ENCODE assay signal across 12 cellular contexts in genomic region chr19:15556634-15557181, GRCh38. TPM values are rescaled to one million over a fixed set of nuclear protein-coding genes. Genes with fewer than 3 reads are reported as not detected.
DNase-seq lines count a peak whose midpoint lies in the region; ATAC-seq and TF ChIP-seq lines count a peak whose summit lies in the region.
"Had no signal": no experiment of that assay in that cellular context is flagged by ENCODE, and none has a peak within 500 bp of the region (broad histone marks: within the 10 kb centered on the region; RNA-seq: fewer than 3 reads in every experiment).

No MANE protein-coding gene starts in this region.

- no peaks in the 10 kb centered on the region for H3K36me3 ChIP-seq in BLaER1
- H3K36me3 ChIP-seq: colonic mucosa, gastrocnemius medialis, sigmoid colon had no signal

- H3K9ac ChIP-seq in BLaER1: no peak overlapping the region

- no peak overlapping the region for H3K27ac ChIP-seq in BLaER1
- H3K27ac ChIP-seq: colonic mucosa had no signal

- H3K4me1 Mint-ChIP-seq in glutamatergic neuron (ENCODE audit: low read depth, unreplicated experiment): no peaks in the 10 kb centered on the region

- peaks cover 16% of the 10 kb centered on the region for H3K4me1 ChIP-seq in BLaER1

- no peak overlapping the region for H3K4me3 ChIP-seq in BLaER1

- H4K20me1 ChIP-seq in BLaER1: no peaks in the 10 kb centered on the region

- ATAC-seq in GM21528 (IDR thresholded peaks at IDR 0.05; ENCODE audit: low FRiP score, unreplicated experiment): peak; percentile 8

- H3K4me3 Mint-ChIP-seq in glutamatergic neuron (ENCODE audit: unreplicated experiment): peak overlapping the region; percentile 42

- no peaks in the 10 kb centered on the region for H3K27me3 ChIP-seq in BLaER1
- H3K27me3 ChIP-seq: colonic mucosa had no signal

- peaks cover 2% of the 10 kb centered on the region for H3K9me3 Mint-ChIP-seq in glutamatergic neuron (ENCODE audit: unreplicated experiment)

- H3K4me2 ChIP-seq in BLaER1: peak overlapping the region; percentile 89

- no peak for TF ChIP-seq CTCF in glutamatergic neuron (IDR thresholded peaks at IDR 0.05; ENCODE audit: partially characterized antibody, unreplicated experiment)

- TF ChIP-seq POLR2A in Raji (IDR thresholded peaks at IDR 0.05; ENCODE audit: insufficient read depth, low read depth, low read length): 0 out of 2 replicates have a peak, but pooled peaks have one; percentile 10

- DNase-seq in glutamatergic neuron (no peak), hepatic stellate cell (ENCODE audit: low spot score) (no peak), glomerular visceral epithelial cell (ENCODE audit: extremely low spot score) (no peak), activated gamma-delta T cell (lab: John Stamatoyannopoulos, UW) (no peak)
- no peak for DNase-seq in stimulated activated CD4-positive, alpha-beta T cell treated with anti-CD3 and anti-CD28 coated beads, Interleukin-4, amount 100 ng/mL, for 1 hour

- no peaks in the 10 kb centered on the region for H3K36me3 Mint-ChIP-seq in glutamatergic neuron (ENCODE audit: unreplicated experiment)

- H3K9me3 ChIP-seq in BLaER1: no peaks in the 10 kb centered on the region
- H3K9me3 ChIP-seq: colonic mucosa, gastrocnemius medialis, sigmoid colon had no signal

- H3K27ac Mint-ChIP-seq in glutamatergic neuron (ENCODE audit: unreplicated experiment): no peak overlapping the region

- H3K27me3 Mint-ChIP-seq in glutamatergic neuron (ENCODE audit: unreplicated experiment): peaks cover 2% of the 10 kb centered on the region

RNA-seq across cellular contexts. Expression of gene CYP4F22, which starts 48.4 kb away (rescaled TPM):
- total RNA-seq in glutamatergic neuron (ENCODE audit: unreplicated experiment): not detected
- total RNA-seq: NCI-H460, sigmoid colon had no signal

RNA-seq across cellular contexts. Expression of gene CYP4F8, which starts 58.3 kb away (rescaled TPM):
- total RNA-seq in glutamatergic neuron (ENCODE audit: unreplicated experiment): not detected
- total RNA-seq: colonic mucosa, gastrocnemius medialis, NCI-H460, sigmoid colon had no signal
